In the genomic region with DNA sequence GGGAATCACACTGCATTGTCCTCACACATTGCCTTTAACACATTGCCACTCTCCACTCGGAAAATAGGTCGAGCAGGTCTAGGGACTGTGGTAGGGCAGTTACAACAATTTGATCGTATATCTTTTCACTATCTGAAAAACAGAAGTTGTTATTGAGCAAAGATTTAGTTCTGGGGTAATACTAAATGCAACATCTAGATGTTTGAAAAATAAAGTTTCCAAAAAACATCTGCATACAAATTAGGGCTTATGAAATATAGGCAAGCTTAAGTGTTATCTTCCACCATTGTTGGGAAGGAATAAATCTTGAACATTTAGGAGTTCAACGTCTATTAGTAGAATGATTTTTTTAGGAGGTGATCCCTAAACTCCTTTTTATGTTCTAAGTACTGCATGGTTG, we compare ENCODE assay signal across 2 cellular contexts.
TF ChIP-seq lines count a peak whose summit lies in the region.

No MANE protein-coding gene starts in this region.

TF ChIP-seq in GM23338, 12 proteins besides CTCF, POLR2A, EP300 and RAD21 (continues in another document):
- TF ChIP-seq, protein P1, sequence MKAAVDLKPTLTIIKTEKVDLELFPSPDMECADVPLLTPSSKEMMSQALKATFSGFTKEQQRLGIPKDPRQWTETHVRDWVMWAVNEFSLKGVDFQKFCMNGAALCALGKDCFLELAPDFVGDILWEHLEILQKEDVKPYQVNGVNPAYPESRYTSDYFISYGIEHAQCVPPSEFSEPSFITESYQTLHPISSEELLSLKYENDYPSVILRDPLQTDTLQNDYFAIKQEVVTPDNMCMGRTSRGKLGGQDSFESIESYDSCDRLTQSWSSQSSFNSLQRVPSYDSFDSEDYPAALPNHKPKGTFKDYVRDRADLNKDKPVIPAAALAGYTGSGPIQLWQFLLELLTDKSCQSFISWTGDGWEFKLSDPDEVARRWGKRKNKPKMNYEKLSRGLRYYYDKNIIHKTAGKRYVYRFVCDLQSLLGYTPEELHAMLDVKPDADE (IDR thresholded peaks at IDR 0.05) = no peak
- TF ChIP-seq JUNB (IDR thresholded peaks at IDR 0.05; ENCODE audit: unreplicated experiment) = no peak
- no peak for TF ChIP-seq ZNF331 (CRISPR knock-in tag; IDR thresholded peaks at IDR 0.05; ENCODE audit: low read depth)
- TF ChIP-seq CREB1 (CRISPR knock-in tag; IDR thresholded peaks at IDR 0.05; ENCODE audit: low read depth) = no peak
- TF ChIP-seq EZH2 (IDR thresholded peaks at IDR 0.05; ENCODE audit: low read depth, unreplicated experiment) = no peak
- no peak for TF ChIP-seq NANOG (IDR thresholded peaks at IDR 0.05; ENCODE audit: borderline replicate concordance)
- TF ChIP-seq, protein P2, sequence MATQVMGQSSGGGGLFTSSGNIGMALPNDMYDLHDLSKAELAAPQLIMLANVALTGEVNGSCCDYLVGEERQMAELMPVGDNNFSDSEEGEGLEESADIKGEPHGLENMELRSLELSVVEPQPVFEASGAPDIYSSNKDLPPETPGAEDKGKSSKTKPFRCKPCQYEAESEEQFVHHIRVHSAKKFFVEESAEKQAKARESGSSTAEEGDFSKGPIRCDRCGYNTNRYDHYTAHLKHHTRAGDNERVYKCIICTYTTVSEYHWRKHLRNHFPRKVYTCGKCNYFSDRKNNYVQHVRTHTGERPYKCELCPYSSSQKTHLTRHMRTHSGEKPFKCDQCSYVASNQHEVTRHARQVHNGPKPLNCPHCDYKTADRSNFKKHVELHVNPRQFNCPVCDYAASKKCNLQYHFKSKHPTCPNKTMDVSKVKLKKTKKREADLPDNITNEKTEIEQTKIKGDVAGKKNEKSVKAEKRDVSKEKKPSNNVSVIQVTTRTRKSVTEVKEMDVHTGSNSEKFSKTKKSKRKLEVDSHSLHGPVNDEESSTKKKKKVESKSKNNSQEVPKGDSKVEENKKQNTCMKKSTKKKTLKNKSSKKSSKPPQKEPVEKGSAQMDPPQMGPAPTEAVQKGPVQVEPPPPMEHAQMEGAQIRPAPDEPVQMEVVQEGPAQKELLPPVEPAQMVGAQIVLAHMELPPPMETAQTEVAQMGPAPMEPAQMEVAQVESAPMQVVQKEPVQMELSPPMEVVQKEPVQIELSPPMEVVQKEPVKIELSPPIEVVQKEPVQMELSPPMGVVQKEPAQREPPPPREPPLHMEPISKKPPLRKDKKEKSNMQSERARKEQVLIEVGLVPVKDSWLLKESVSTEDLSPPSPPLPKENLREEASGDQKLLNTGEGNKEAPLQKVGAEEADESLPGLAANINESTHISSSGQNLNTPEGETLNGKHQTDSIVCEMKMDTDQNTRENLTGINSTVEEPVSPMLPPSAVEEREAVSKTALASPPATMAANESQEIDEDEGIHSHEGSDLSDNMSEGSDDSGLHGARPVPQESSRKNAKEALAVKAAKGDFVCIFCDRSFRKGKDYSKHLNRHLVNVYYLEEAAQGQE (IDR thresholded peaks at IDR 0.05; ENCODE audit: unreplicated experiment) = no peak
- no peak for TF ChIP-seq EZH2phosphoT487 (IDR thresholded peaks at IDR 0.05; ENCODE audit: unreplicated experiment)
- TF ChIP-seq, protein P3, sequence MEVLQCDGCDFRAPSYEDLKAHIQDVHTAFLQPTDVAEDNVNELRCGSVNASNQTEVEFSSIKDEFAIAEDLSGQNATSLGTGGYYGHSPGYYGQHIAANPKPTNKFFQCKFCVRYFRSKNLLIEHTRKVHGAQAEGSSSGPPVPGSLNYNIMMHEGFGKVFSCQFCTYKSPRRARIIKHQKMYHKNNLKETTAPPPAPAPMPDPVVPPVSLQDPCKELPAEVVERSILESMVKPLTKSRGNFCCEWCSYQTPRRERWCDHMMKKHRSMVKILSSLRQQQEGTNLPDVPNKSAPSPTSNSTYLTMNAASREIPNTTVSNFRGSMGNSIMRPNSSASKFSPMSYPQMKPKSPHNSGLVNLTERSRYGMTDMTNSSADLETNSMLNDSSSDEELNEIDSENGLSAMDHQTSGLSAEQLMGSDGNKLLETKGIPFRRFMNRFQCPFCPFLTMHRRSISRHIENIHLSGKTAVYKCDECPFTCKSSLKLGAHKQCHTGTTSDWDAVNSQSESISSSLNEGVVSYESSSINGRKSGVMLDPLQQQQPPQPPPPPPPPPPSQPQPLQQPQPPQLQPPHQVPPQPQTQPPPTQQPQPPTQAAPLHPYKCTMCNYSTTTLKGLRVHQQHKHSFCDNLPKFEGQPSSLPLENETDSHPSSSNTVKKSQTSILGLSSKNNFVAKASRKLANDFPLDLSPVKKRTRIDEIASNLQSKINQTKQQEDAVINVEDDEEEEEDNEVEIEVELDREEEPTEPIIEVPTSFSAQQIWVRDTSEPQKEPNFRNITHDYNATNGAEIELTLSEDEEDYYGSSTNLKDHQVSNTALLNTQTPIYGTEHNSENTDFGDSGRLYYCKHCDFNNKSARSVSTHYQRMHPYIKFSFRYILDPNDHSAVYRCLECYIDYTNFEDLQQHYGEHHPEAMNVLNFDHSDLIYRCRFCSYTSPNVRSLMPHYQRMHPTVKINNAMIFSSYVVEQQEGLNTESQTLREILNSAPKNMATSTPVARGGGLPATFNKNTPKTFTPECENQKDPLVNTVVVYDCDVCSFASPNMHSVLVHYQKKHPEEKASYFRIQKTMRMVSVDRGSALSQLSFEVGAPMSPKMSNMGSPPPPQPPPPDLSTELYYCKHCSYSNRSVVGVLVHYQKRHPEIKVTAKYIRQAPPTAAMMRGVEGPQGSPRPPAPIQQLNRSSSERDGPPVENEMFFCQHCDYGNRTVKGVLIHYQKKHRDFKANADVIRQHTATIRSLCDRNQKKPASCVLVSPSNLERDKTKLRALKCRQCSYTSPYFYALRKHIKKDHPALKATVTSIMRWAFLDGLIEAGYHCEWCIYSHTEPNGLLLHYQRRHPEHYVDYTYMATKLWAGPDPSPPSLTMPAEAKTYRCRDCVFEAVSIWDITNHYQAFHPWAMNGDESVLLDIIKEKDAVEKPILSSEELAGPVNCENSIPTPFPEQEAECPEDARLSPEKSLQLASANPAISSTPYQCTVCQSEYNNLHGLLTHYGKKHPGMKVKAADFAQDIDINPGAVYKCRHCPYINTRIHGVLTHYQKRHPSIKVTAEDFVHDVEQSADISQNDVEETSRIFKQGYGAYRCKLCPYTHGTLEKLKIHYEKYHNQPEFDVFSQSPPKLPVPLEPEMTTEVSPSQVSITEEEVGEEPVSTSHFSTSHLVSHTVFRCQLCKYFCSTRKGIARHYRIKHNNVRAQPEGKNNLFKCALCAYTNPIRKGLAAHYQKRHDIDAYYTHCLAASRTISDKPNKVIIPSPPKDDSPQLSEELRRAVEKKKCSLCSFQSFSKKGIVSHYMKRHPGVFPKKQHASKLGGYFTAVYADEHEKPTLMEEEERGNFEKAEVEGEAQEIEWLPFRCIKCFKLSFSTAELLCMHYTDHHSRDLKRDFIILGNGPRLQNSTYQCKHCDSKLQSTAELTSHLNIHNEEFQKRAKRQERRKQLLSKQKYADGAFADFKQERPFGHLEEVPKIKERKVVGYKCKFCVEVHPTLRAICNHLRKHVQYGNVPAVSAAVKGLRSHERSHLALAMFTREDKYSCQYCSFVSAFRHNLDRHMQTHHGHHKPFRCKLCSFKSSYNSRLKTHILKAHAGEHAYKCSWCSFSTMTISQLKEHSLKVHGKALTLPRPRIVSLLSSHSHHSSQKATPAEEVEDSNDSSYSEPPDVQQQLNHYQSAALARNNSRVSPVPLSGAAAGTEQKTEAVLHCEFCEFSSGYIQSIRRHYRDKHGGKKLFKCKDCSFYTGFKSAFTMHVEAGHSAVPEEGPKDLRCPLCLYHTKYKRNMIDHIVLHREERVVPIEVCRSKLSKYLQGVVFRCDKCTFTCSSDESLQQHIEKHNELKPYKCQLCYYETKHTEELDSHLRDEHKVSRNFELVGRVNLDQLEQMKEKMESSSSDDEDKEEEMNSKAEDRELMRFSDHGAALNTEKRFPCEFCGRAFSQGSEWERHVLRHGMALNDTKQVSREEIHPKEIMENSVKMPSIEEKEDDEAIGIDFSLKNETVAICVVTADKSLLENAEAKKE (CRISPR knock-in tag; IDR thresholded peaks at IDR 0.05) = no peak
- no peak for TF ChIP-seq POLR2AphosphoS5 (IDR thresholded peaks at IDR 0.05; ENCODE audit: low read depth)

TF ChIP-seq in IMR-90, 13 proteins besides CTCF, POLR2A, EP300 and RAD21:
- no peak for TF ChIP-seq NFE2L2 (IDR thresholded peaks at IDR 0.05; ENCODE audit: low read depth, low read length)
- TF ChIP-seq MAZ (IDR thresholded peaks at IDR 0.05; ENCODE audit: borderline replicate concordance, low read depth, low read length) = no peak
- TF ChIP-seq, protein P4, sequence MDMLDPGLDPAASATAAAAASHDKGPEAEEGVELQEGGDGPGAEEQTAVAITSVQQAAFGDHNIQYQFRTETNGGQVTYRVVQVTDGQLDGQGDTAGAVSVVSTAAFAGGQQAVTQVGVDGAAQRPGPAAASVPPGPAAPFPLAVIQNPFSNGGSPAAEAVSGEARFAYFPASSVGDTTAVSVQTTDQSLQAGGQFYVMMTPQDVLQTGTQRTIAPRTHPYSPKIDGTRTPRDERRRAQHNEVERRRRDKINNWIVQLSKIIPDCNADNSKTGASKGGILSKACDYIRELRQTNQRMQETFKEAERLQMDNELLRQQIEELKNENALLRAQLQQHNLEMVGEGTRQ (IDR thresholded peaks at IDR 0.05; ENCODE audit: low read depth, low read length) = no peak
- no peak for TF ChIP-seq BHLHE40 (IDR thresholded peaks at IDR 0.05; ENCODE audit: low read depth, low read length)
- no peak for TF ChIP-seq RCOR1 (IDR thresholded peaks at IDR 0.05; ENCODE audit: insufficient replicate concordance, low read length)
